ENCODE assay signal across 8 cellular contexts in the genomic region with DNA sequence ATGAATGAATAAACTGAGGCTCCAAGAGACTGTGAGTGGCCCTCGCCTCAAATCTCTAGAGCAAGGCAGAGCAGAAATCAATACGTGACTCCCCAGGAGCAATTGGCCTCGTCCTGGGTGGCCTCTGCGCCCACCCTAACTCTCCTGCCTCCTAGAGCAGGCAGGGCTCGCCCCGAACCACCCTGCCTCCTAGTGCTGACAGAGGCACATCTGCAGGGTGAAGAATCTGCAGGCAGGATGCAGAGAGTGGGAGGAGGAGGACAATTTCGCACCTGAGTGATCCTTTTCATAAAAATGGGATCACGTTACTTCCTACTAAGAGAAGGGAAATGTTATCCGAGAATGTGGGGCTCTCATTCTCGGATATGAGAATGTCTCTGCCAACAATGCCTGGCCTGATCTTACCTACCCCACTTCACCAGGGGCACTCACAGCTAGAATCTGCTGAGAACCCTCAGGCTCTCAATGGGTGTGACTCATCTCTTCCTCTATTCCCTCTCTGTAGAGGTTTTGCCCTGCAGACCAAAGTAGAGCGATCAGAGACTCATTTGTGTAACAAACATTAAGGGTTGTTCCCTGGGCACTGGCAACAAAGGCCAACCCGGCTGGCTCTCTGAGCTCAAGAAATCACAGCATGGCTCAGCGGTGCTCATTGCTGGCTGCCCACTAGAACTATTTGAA.
A peak's percentile ranks its signal among the peaks of the same experiment; 100 is the strongest.
DNase-seq lines count a peak whose midpoint lies in the region; ATAC-seq and TF ChIP-seq lines count a peak whose summit lies in the region.

No MANE protein-coding gene starts in this region.

- peak; percentile 43 for ATAC-seq in HG03066 (IDR thresholded peaks at IDR 0.05; ENCODE audit: low read depth, unreplicated experiment)
- no peak for ATAC-seq in HG03139 (IDR thresholded peaks at IDR 0.05; ENCODE audit: unreplicated experiment)

- H3K9me3 ChIP-seq in WERI-Rb-1 (ENCODE audit: severe bottlenecking) = no peaks in the 10 kb centered on the region

- H3K36me3 ChIP-seq in WERI-Rb-1 = no peaks in the 10 kb centered on the region

- TF ChIP-seq CTCF in WERI-Rb-1 (IDR thresholded peaks at IDR 0.05; ENCODE audit: low read depth, low read length) = 0 out of 2 replicates have a peak, but pooled peaks have one; percentile 11

- H3K27me3 ChIP-seq in WERI-Rb-1 (ENCODE audit: insufficient read depth, low read depth, severe bottlenecking) = no peaks in the 10 kb centered on the region

- DNase-seq in activated gamma-delta T cell treated with Interleukin-2 at 50 U/mL for 16 hours (peak; percentile 48), activated gamma-delta T cell (lab: John Stamatoyannopoulos, UW) (no peak), NCI-H2081 (lab: John Stamatoyannopoulos, UW) (peak; percentile 73 to 89), WERI-Rb-1 (no peak), epidermal melanocyte (ENCODE audit: insufficient read length, low spot score) (peak; percentile 28)
- peak; percentile 67 for DNase-seq in stimulated activated CD4-positive, alpha-beta T cell treated with anti-CD3 and anti-CD28 coated beads, Interleukin-1b, Interleukin-23, amount 100 ng/mL, for 48 hours

- H3K27ac ChIP-seq in WERI-Rb-1 = no peak overlapping the region

- H3K4me3 ChIP-seq in WERI-Rb-1 (ENCODE audit: low read depth, low read length) = no peak overlapping the region

Comparison
In these comparisons a context has a peak if more than half of its experiments do, and no peak if none do; other contexts are left out.
1. DNase-seq: peak in activated gamma-delta T cell treated with Interleukin-2 at 50 U/mL for 16 hours (single experiment), NCI-H2081 (2 of 2), epidermal melanocyte (single experiment) and stimulated activated CD4-positive, alpha-beta T cell treated with anti-CD3 and anti-CD28 coated beads, Interleukin-1b, Interleukin-23, amount 100 ng/mL, for 48 hours (single experiment); none in activated gamma-delta T cell (single experiment) and WERI-Rb-1 (single experiment).